ENCODE assay signal across 9 cellular contexts in genomic region chr2:9138507-9139085, GRCh38.
DNase-seq lines count a peak whose midpoint lies in the region; FAIRE-seq and TF ChIP-seq lines count a peak whose summit lies in the region.
"Had no signal": no experiment of that assay in that cellular context is flagged by ENCODE, and none has a peak within 500 bp of the region (broad histone marks: within the 10 kb centered on the region; RNA-seq: fewer than 3 reads in every experiment).

No MANE protein-coding gene starts in this region.

- H3K27me3 Mint-ChIP-seq in neural crest cell (ENCODE audit: low read depth): peaks cover 18% of the 10 kb centered on the region

- no peaks in the 10 kb centered on the region for H3K9me3 ChIP-seq in H1 (ENCODE audit: insufficient read depth in 2 of 2, low read depth in 1 of 2, low read length in 1 of 2)

- H3K4me1 Mint-ChIP-seq in neural crest cell: peaks cover 10% of the 10 kb centered on the region

- CTCF ChIA-PET in H1 (lab: Charles Lee; ENCODE audit: partially characterized antibody): interaction anchor here (0.6 to 8.7 kb wide), 34 partner anchors 9 to 335 kb away, joined by 3 to 106 read pairs (median 4); partner anchors contain the start of gene KIDINS220

- no peak overlapping the region for H3K56ac ChIP-seq in H1 (replicated peaks; ENCODE audit: insufficient read length, low read depth, low read length)

- peaks cover 0 to 4% of the 10 kb centered on the region in 2 experiments for H4K20me1 ChIP-seq in H1 (replicated peaks in 1 of 2; ENCODE audit: control insufficient read depth in 1 of 2, insufficient read depth in 2 of 2, low read length in 2 of 2)

- no peak overlapping the region for H3K4me3 Mint-ChIP-seq in neural crest cell

- H3K23me2 ChIP-seq in H1 (ENCODE audit: low read depth, low read length): no peaks in the 10 kb centered on the region

- no peak for TF ChIP-seq POLR2A in H1 (IDR thresholded peaks at IDR 0.05; ENCODE audit: control extremely low read depth in 1 of 2, low read depth in 2 of 2, low read length in 2 of 2)

- H3K27me3 ChIP-seq in H1 (replicated peaks in 1 of 4; ENCODE audit: control insufficient read depth in 3 of 4, extremely low read depth in 1 of 4, insufficient read depth in 3 of 4, low read length in 3 of 4): peaks cover 0 to 24% (median 16%) of the 10 kb centered on the region in 4 experiments; a peak in 4 of 7 replicates

- TF ChIP-seq RAD21 in H1 (IDR thresholded peaks at IDR 0.05 in 1 of 2, conservative IDR thresholded peaks at IDR 0.05 in 1 of 2; ENCODE audit: low read depth in 2 of 2, low read length in 2 of 2): peak; percentile 59 to 69

- no peak for TF ChIP-seq EP300 in H1 (IDR thresholded peaks at IDR 0.05; ENCODE audit: borderline replicate concordance in 1 of 2, low read depth in 2 of 2, low read length in 2 of 2)

- H3K14ac ChIP-seq in H1 (ENCODE audit: insufficient read length): no peak overlapping the region

- no peaks in the 10 kb centered on the region for H3K36me3 Mint-ChIP-seq in neural crest cell (ENCODE audit: low read depth)
- H3K36me3 Mint-ChIP-seq: activated naive CD4-positive, alpha-beta T cell treated with anti-CD3 and anti-CD28 coated beads, Interleukin-2, amount 50 U/mL, for 72 hours had no signal

- DNase-seq in GM03348 (ENCODE audit: low spot score): peak; percentile 18
- peak; percentile 47 for DNase-seq in HT-29 (ENCODE audit: low spot score)
- peak in 1 of 2 experiments; percentile 75 for DNase-seq in H1 (ENCODE audit: low read depth in 1 of 2, low spot score in 2 of 2)
- DNase-seq in neural crest cell (ENCODE audit: low read depth, low spot score): peak; percentile 45
- no peak for DNase-seq in GOT3 (lab: John Stamatoyannopoulos, UW)
- no peak for DNase-seq in kidney tubule cell (ENCODE audit: low spot score)
- DNase-seq in NOMO-1 (lab: John Stamatoyannopoulos, UW; ENCODE audit: unreplicated experiment in 2 of 2): no peak
- DNase-seq: NCI-H1092 treated with DMSO at 0.1 percent for 48 hours had no signal

- H3K4me1 ChIP-seq in H1 (replicated peaks in 1 of 4; ENCODE audit: control insufficient read depth in 3 of 4, insufficient read depth in 4 of 4, low read length in 3 of 4): peaks cover 4 to 7% (median 4%) of the 10 kb centered on the region in 4 experiments; a peak in 6 of 7 replicates

- H2BK15ac ChIP-seq in H1 (ENCODE audit: low read length): peak overlapping the region; percentile 67; the same call in 1 of the 2 replicates

- peak overlapping the region in 1 of 4 experiments; percentile 30; a peak in 2 of 8 replicates for H3K4me3 ChIP-seq in H1 (ENCODE audit: extremely low read depth in 1 of 4, insufficient read depth in 2 of 4, low read depth in 3 of 4, low read length in 4 of 4)

- no peak overlapping the region for H3K9ac ChIP-seq in H1 (replicated peaks in 1 of 4; ENCODE audit: extremely low read depth in 1 of 4, low read depth in 3 of 4, low read length in 3 of 4)

- H2AFZ ChIP-seq in H1 (ENCODE audit: low read length): 0 out of 2 replicates have a peak overlapping the region, but pooled peaks have one; percentile 4

- peak overlapping the region; percentile 73 for H3K4ac ChIP-seq in H1 (replicated peaks; ENCODE audit: insufficient read length, low read depth, low read length)

- H2BK120ac ChIP-seq in H1 (replicated peaks; ENCODE audit: low read depth, low read length): no peak overlapping the region

- POLR2A ChIA-PET in H1 (lab: Charles Lee; ENCODE audit: partially characterized antibody): interaction anchor here (1.0 to 1.6 kb wide), 2 partner anchors 66 to 257 kb away, joined by 4 to 7 read pairs; no protein-coding TSS in a partner anchor

- no peak overlapping the region for H2AK5ac ChIP-seq in H1 (ENCODE audit: low read depth, low read length)

- no peaks in the 10 kb centered on the region for H3K79me2 ChIP-seq in H1 (ENCODE audit: control insufficient read depth in 1 of 2, insufficient read depth in 2 of 2, low read length in 2 of 2)

- no peaks in the 10 kb centered on the region for H3K79me1 ChIP-seq in H1 (ENCODE audit: low read depth, low read length)

- no peak overlapping the region for H2BK20ac ChIP-seq in H1 (ENCODE audit: low read length)

- peak overlapping the region; percentile 8 to 49; a peak in 3 of 4 replicates for H3K4me2 ChIP-seq in H1 (ENCODE audit: insufficient read depth in 1 of 2, low read depth in 2 of 2, low read length in 2 of 2)

- H3K18ac ChIP-seq in H1 (ENCODE audit: extremely low read depth, low read length): peak overlapping the region; percentile 71

- no peak overlapping the region for H3K27ac Mint-ChIP-seq in neural crest cell (ENCODE audit: unreplicated experiment)

- H2BK5ac ChIP-seq in H1 (ENCODE audit: low read depth, low read length): no peak overlapping the region

- 43% methylated on average over 11 of the region's 12 CpGs; no CpG with 5 or more reads in 1 of the 2 experiments for WGBS in H1 (ENCODE audit: extremely low coverage in 1 of 2, insufficient coverage in 1 of 2, insufficient read length in 1 of 2, insufficient replicate concordance in 2 of 2, low coverage in 1 of 2, low lambda C conversion rate in 2 of 2, missing lambda C conversion rate in 1 of 2), 2 experiments

- peak overlapping the region; percentile 25 for H4K91ac ChIP-seq in H1 (replicated peaks; ENCODE audit: insufficient read length, low read length)

- peaks cover under 1% of the 10 kb centered on the region for H3K9me3 Mint-ChIP-seq in neural crest cell

- H2BK12ac ChIP-seq in H1 (ENCODE audit: low read depth, low read length): peak overlapping the region; percentile 27; the same call in 1 of the 2 replicates

- FAIRE-seq in H1 (lab: Jason Lieb, UNC): no peak

- H3K23ac ChIP-seq in H1 (ENCODE audit: insufficient read length): no peak overlapping the region

- no peaks in the 10 kb centered on the region for H3K36me3 ChIP-seq in H1 (ENCODE audit: control insufficient read depth in 2 of 4, insufficient read depth in 4 of 4, low read length in 3 of 4)

- no peak overlapping the region; the same call in 1 of the 2 replicates for H4K8ac ChIP-seq in H1 (ENCODE audit: extremely low read depth, insufficient read depth, low read length)

- H3K27ac ChIP-seq in H1 (ENCODE audit: low read depth, low read length): no peak overlapping the region

- TF ChIP-seq CTCF in H1 (IDR thresholded peaks at IDR 0.05; ENCODE audit: control extremely low read depth in 1 of 3, insufficient read depth in 1 of 3, low read depth in 1 of 3, low read length in 3 of 3) (peak in 2 of 3 experiments; percentile 65 to 73; a peak in 3 of 4 replicates), neural crest cell (conservative IDR thresholded peaks at IDR 0.05) (peak; percentile 53)

- no peak overlapping the region for H4K5ac ChIP-seq in H1 (ENCODE audit: insufficient read length, low read depth, low read length)

TF ChIP-seq in H1, 55 proteins besides CTCF, POLR2A, EP300 and RAD21:
- 0 out of 2 replicates have a peak, but pooled peaks have one; percentile 11 for TF ChIP-seq SP1 (IDR thresholded peaks at IDR 0.05; ENCODE audit: low read depth, low read length)
- peak; percentile 45 for TF ChIP-seq ASH2L (IDR thresholded peaks at IDR 0.05; ENCODE audit: low read length)
- TF ChIP-seq ATF2 (IDR thresholded peaks at IDR 0.05; ENCODE audit: low read length): no peak
- TF ChIP-seq HDAC6 (IDR thresholded peaks at IDR 0.05; ENCODE audit: low read depth, low read length): no peak
- TF ChIP-seq EGR1 (IDR thresholded peaks at IDR 0.05; ENCODE audit: borderline replicate concordance, low read depth, low read length): no peak
- TF ChIP-seq TBP (IDR thresholded peaks at IDR 0.05; ENCODE audit: low read depth, low read length): peak; percentile 22; the same call in 1 of the 2 replicates
- no peak for TF ChIP-seq CHD2 (IDR thresholded peaks at IDR 0.05; ENCODE audit: low read length)
- TF ChIP-seq JUND (IDR thresholded peaks at IDR 0.05; ENCODE audit: low read length): no peak
- no peak for TF ChIP-seq KDM1A (IDR thresholded peaks at IDR 0.05; ENCODE audit: borderline replicate concordance, low read length)
- no peak for TF ChIP-seq E2F6 (IDR thresholded peaks at IDR 0.05)
- 0 out of 2 replicates have a peak, but pooled peaks have one; percentile 63 for TF ChIP-seq RXRA (IDR thresholded peaks at IDR 0.05; ENCODE audit: insufficient read depth, low read depth, low read length)
- no peak for TF ChIP-seq POLR2AphosphoS5 (IDR thresholded peaks at IDR 0.05; ENCODE audit: low read depth, low read length)
- TF ChIP-seq TCF12 (IDR thresholded peaks at IDR 0.05; ENCODE audit: low read depth, low read length): no peak

Comparison
In these comparisons a context has a peak if more than half of its experiments do, and no peak if none do; other contexts are left out.
1. DNase-seq: peak in GM03348 (single experiment), HT-29 (single experiment) and neural crest cell (single experiment); none in GOT3 (single experiment), kidney tubule cell (single experiment) and NOMO-1 (0 of 2).